ENCODE assay signal across 1 cellular context in the genomic region with DNA sequence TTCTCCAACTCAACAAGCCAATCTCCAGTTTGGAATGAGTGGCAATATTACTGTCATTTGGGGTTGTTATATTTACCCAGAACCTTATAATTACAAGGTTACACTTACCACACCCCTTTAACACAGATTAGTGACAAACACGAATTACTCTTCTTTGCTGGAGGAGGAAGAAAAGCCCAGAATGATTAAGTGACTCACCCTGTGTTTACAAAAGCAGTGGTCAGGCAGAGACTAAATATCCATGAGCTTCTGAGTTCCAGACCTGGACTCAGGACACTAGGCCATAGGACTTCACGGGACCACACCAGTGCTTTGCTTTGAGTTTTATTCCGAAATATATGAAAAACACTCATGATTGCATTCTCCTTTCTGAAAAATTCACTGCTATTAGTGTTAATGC.
TF ChIP-seq lines count a peak whose summit lies in the region.

No MANE protein-coding gene starts in this region.

TF ChIP-seq in GM23338, 12 proteins besides CTCF, POLR2A, EP300 and RAD21 (continued from another document):
- TF ChIP-seq, protein P1, sequence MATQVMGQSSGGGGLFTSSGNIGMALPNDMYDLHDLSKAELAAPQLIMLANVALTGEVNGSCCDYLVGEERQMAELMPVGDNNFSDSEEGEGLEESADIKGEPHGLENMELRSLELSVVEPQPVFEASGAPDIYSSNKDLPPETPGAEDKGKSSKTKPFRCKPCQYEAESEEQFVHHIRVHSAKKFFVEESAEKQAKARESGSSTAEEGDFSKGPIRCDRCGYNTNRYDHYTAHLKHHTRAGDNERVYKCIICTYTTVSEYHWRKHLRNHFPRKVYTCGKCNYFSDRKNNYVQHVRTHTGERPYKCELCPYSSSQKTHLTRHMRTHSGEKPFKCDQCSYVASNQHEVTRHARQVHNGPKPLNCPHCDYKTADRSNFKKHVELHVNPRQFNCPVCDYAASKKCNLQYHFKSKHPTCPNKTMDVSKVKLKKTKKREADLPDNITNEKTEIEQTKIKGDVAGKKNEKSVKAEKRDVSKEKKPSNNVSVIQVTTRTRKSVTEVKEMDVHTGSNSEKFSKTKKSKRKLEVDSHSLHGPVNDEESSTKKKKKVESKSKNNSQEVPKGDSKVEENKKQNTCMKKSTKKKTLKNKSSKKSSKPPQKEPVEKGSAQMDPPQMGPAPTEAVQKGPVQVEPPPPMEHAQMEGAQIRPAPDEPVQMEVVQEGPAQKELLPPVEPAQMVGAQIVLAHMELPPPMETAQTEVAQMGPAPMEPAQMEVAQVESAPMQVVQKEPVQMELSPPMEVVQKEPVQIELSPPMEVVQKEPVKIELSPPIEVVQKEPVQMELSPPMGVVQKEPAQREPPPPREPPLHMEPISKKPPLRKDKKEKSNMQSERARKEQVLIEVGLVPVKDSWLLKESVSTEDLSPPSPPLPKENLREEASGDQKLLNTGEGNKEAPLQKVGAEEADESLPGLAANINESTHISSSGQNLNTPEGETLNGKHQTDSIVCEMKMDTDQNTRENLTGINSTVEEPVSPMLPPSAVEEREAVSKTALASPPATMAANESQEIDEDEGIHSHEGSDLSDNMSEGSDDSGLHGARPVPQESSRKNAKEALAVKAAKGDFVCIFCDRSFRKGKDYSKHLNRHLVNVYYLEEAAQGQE (IDR thresholded peaks at IDR 0.05; ENCODE audit: unreplicated experiment) = no peak
- no peak for TF ChIP-seq EZH2 (IDR thresholded peaks at IDR 0.05; ENCODE audit: low read depth, unreplicated experiment)
- TF ChIP-seq, protein P2, sequence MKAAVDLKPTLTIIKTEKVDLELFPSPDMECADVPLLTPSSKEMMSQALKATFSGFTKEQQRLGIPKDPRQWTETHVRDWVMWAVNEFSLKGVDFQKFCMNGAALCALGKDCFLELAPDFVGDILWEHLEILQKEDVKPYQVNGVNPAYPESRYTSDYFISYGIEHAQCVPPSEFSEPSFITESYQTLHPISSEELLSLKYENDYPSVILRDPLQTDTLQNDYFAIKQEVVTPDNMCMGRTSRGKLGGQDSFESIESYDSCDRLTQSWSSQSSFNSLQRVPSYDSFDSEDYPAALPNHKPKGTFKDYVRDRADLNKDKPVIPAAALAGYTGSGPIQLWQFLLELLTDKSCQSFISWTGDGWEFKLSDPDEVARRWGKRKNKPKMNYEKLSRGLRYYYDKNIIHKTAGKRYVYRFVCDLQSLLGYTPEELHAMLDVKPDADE (IDR thresholded peaks at IDR 0.05) = no peak
- TF ChIP-seq EZH2phosphoT487 (IDR thresholded peaks at IDR 0.05; ENCODE audit: unreplicated experiment) = no peak
- no peak for TF ChIP-seq NANOG (IDR thresholded peaks at IDR 0.05; ENCODE audit: borderline replicate concordance)
- TF ChIP-seq ZNF114 (CRISPR knock-in tag; IDR thresholded peaks at IDR 0.05) = no peak
- no peak for TF ChIP-seq JUNB (IDR thresholded peaks at IDR 0.05; ENCODE audit: unreplicated experiment)
- TF ChIP-seq STAT1 (IDR thresholded peaks at IDR 0.05; ENCODE audit: unreplicated experiment) = no peak
- TF ChIP-seq POLR2AphosphoS5 (IDR thresholded peaks at IDR 0.05; ENCODE audit: low read depth) = no peak
TF ChIP-seq in GM23338: peak in this region for 0.
